23 cellular contexts compared by ENCODE assay signal in genomic region chr4:132316738-132317137, GRCh38.
"Had no signal": no experiment of that assay in that cellular context is flagged by ENCODE, and none has a peak within 500 bp of the region (broad histone marks: within the 10 kb centered on the region; RNA-seq: fewer than 3 reads in every experiment).

No MANE protein-coding gene starts in this region.

- FAIRE-seq: small intestine, urothelium cell line had no signal

- DNase-seq: occipital lobe; ovary; posterior cingulate gyrus; psoas muscle; right cardiac atrium; right lobe of liver; sigmoid colon; small intestine; stimulated activated CD4-positive, alpha-beta T cell treated with anti-CD3 and anti-CD28 coated beads, Interleukin-15, amount 100 ng/mL, for 24 hours; stimulated activated CD4-positive, alpha-beta T cell treated with anti-CD3 and anti-CD28 coated beads, Interleukin-2, amount 100 ng/mL, for 24 hours; stimulated activated CD4-positive, alpha-beta T cell treated with anti-CD3 and anti-CD28 coated beads, Interleukin-2, amount 100 ng/mL, for 48 hours; stimulated activated CD4-positive, alpha-beta T cell treated with anti-CD3 and anti-CD28 coated beads, Interleukin-4, amount 100 ng/mL, for 24 hours; stimulated activated naive B cell treated with anti-CD40 and anti-IgM and Interleukin-4, amounts not matched to agents 10 μg/mL and 1 μg/mL and 100 μg/mL, for 72 hours; stimulated activated naive CD4-positive, alpha-beta T cell treated with Interleukin-2 at 50 U/mL for 16 hours; stomach; thyroid gland; trophoblast cell; upper lobe of left lung had no signal

- H3K4me3 ChIP-seq: neural progenitor cell, ovary, psoas muscle, right lobe of liver, sigmoid colon, stomach, thoracic aorta, thyroid gland, tibial nerve, upper lobe of left lung, vagina had no signal
